19 cellular contexts compared by ENCODE assay signal in genomic region chr20:46028772-46029371, GRCh38. TPM values are rescaled to one million over a fixed set of nuclear protein-coding genes. Genes with fewer than 3 reads are reported as not detected.
DNase-seq lines count a peak whose midpoint lies in the region; ATAC-seq and TF ChIP-seq lines count a peak whose summit lies in the region.
"Had no signal": no experiment of that assay in that cellular context is flagged by ENCODE, and none has a peak within 500 bp of the region (broad histone marks: within the 10 kb centered on the region; RNA-seq: fewer than 3 reads in every experiment).

SLC12A5 (plus strand) TSS chr20:46029215; CDS start chr20:46029345, 130 bp downstream.

- H3K4me3 ChIP-seq in Panc1 (ENCODE audit: low read depth in 2 of 2, low read length in 2 of 2) = no peak within 1 kb of the TSS
- H3K4me3 ChIP-seq in endocrine pancreas (ENCODE audit: control insufficient read depth, insufficient read depth, low read length) = no peak within 1 kb of the TSS
- H3K4me3 ChIP-seq: lower lobe of right lung, sigmoid colon had no signal

- in situ Hi-C loops in G401 (cut with HindIII; ENCODE audit: low sequenced_read_pairs) = no loop called here
- in situ Hi-C loops in Panc1 (cut with HindIII; ENCODE audit: low pct_unique_long_range_greater_than_20kb, low sequenced_read_pairs) = no loop called here

- POLR2A ChIA-PET in Panc1 (lab: Charles Lee) = no interaction called here

- H3K27me3 ChIP-seq in Panc1 (ENCODE audit: control insufficient read depth, insufficient read depth, low read length) (peaks cover 22% of the 10 kb centered on the region), endocrine pancreas (ENCODE audit: control insufficient read depth, insufficient read depth, low read length) (no peaks in the 10 kb centered on the region)

- no peaks in the 10 kb centered on the region; the same call in 1 of the 2 replicates for H3K4me1 ChIP-seq in Panc1 (ENCODE audit: control insufficient read depth, insufficient read depth, low read length)
- no peaks in the 10 kb centered on the region for H3K4me1 ChIP-seq in endocrine pancreas (ENCODE audit: control insufficient read depth, insufficient read depth, low read length)
- H3K4me1 ChIP-seq: lower lobe of right lung had no signal

- H3K27ac ChIP-seq in Panc1 (ENCODE audit: low read length) = no peak within 1 kb of the TSS
- H3K27ac ChIP-seq: lower lobe of right lung, sigmoid colon had no signal

- H3K9ac ChIP-seq in endocrine pancreas (ENCODE audit: control insufficient read depth, insufficient read depth, low read length) = peak within 1 kb of the TSS; percentile 47

- ATAC-seq in Panc1 (no peak), GM19035 (IDR thresholded peaks at IDR 0.05; ENCODE audit: unreplicated experiment) (no peak), GM21529 (IDR thresholded peaks at IDR 0.05; ENCODE audit: unreplicated experiment) (no peak)

- no peak for TF ChIP-seq CTCF in Panc1 (IDR thresholded peaks at IDR 0.05)

- no peaks in the 10 kb centered on the region for H3K9me3 ChIP-seq in Panc1 (ENCODE audit: control insufficient read depth, insufficient read depth, low read depth, low read length)
- no peaks in the 10 kb centered on the region for H3K9me3 ChIP-seq in endocrine pancreas (ENCODE audit: control insufficient read depth, low read length)
- H3K9me3 ChIP-seq: lower lobe of right lung, sigmoid colon had no signal

- intact Hi-C loops in Panc1 (cut with micrococcal nuclease; ENCODE audit: unreplicated experiment) = no loop called here

- peak; percentile 86 for DNase-seq in G401 (ENCODE audit: low spot score)
- no peak for DNase-seq in Panc1 (ENCODE audit: low read depth, low spot score)
- DNase-seq in occipital lobe (lab: John Stamatoyannopoulos, UW) = peak; percentile 64
- no peak for DNase-seq in NCI-H2081 treated with DMSO at 0.1 percent for 48 hours (lab: John Stamatoyannopoulos, UW)
- DNase-seq: activated CD4-positive, alpha-beta T cell treated with anti-CD3 and anti-CD28 coated beads for 4 hours; activated CD8-positive, alpha-beta memory T cell treated with anti-CD3 and anti-CD28 coated beads, Interleukin-2, amount 10 ng/mL, durations not matched to agents 7 days and 5 days; CD4-positive, alpha-beta memory T cell; lower lobe of right lung; NCI-H1417 treated with DMSO at 0.1 percent for 48 hours; NCI-H2171; NCI-H69; SHP77 treated with DMSO at 0.1 percent for 48 hours; sigmoid colon had no signal

- no TSS peak for BruUV-seq in Panc1 (replicated peaks; lab: Mats Ljungman, UMichigan)

- CTCF ChIA-PET in Panc1 (lab: Charles Lee) = no interaction called here

- H3K36me3 ChIP-seq in Panc1 (ENCODE audit: control insufficient read depth, insufficient read depth, low read length) = no peaks in the 10 kb centered on the region
- no peaks in the 10 kb centered on the region for H3K36me3 ChIP-seq in endocrine pancreas (ENCODE audit: control insufficient read depth, insufficient read depth, low read length)
- H3K36me3 ChIP-seq: lower lobe of right lung, sigmoid colon had no signal

RNA-seq across cellular contexts. Expression of gene SLC12A5, which starts in this region (rescaled TPM):
- 0.03 and 0.43 TPM in 2 replicates for total RNA-seq in G401 (2014; rRNA removed; shearing (Covaris generic))
- 11.8 TPM for total RNA-seq in Panc1 (2021; ENCODE audit: unreplicated experiment)
- polyA plus RNA-seq in Panc1 (2012; ENCODE audit: insufficient read length) = 29.7 TPM
- total RNA-seq in occipital lobe = 19.2 TPM
- total RNA-seq: activated T-helper 1 cell treated with anti-CD3 and anti-CD28 coated beads, Interleukin-12 subunit alpha, Interleukin-12 subunit beta, Interleukin-2, Interleukin-4 antibody, amounts not matched to agents 30 ng/mL and 10 ng/mL and 1 ng/mL, durations not matched to agents 14 hours and 24 hours and 36 hours; CD4-positive, alpha-beta memory T cell; osteocyte had no signal
- polyA plus RNA-seq: CD4-positive, alpha-beta memory T cell; keratinocyte had no signal

Comparison
In these comparisons a context has a peak if more than half of its experiments do, and no peak if none do; other contexts are left out.
1. Peak in DNase-seq in G401; RNA of the gene not detected or under 1 TPM.